Comparison of ENCODE assay signal across 21 cellular contexts in genomic region chr6:107321793-107322192, GRCh38.
DNase-seq lines count a peak whose midpoint lies in the region; ATAC-seq and TF ChIP-seq lines count a peak whose summit lies in the region.
"Had no signal": no experiment of that assay in that cellular context is flagged by ENCODE, and none has a peak within 500 bp of the region (broad histone marks: within the 10 kb centered on the region; RNA-seq: fewer than 3 reads in every experiment).

No MANE protein-coding gene starts in this region.

- peak overlapping the region; percentile 56 for H4K8ac ChIP-seq in mesendoderm (ENCODE audit: low read depth, low read length)

- no peaks in the 10 kb centered on the region for H3K9me3 Mint-ChIP-seq in activated CD8-positive, alpha-beta T cell treated with anti-CD3 and anti-CD28 coated beads for 36 hours
- H3K9me3 Mint-ChIP-seq in activated CD8-positive, alpha-beta T cell treated with anti-CD3 and anti-CD28 coated beads, Interleukin-2, amount 10 ng/mL, durations not matched to agents 7 days and 5 days (ENCODE audit: insufficient read depth): no peaks in the 10 kb centered on the region
- H3K9me3 Mint-ChIP-seq: GM23338 had no signal

- no peak overlapping the region for H3K56ac ChIP-seq in mesendoderm (ENCODE audit: low read length)

- no peak overlapping the region for H3K18ac ChIP-seq in mesendoderm (ENCODE audit: low read length)

- POLR2A ChIA-PET in activated CD8-positive, alpha-beta T cell treated with anti-CD3 and anti-CD28 coated beads for 36 hours (lab: Charles Lee): no interaction called here
- POLR2A ChIA-PET in activated CD8-positive, alpha-beta T cell treated with anti-CD3 and anti-CD28 coated beads, Interleukin-2, amount 10 ng/mL, durations not matched to agents 7 days and 5 days (lab: Charles Lee): no interaction called here

- no peak overlapping the region for H2BK120ac ChIP-seq in mesendoderm (ENCODE audit: low read depth, low read length)

- H3K9me2 ChIP-seq in OCI-LY1 (ENCODE audit: low read depth, low read length): no peaks in the 10 kb centered on the region

- H3K27me3 ChIP-seq in ACC112 (ENCODE audit: insufficient read depth, low read length) (no peaks in the 10 kb centered on the region), OCI-LY1 (ENCODE audit: insufficient read depth, low read length) (no peaks in the 10 kb centered on the region), mesendoderm (ENCODE audit: insufficient read depth, low read length, poor library complexity) (no peaks in the 10 kb centered on the region)

- H3K4ac ChIP-seq in mesendoderm (ENCODE audit: low read depth, low read length): no peak overlapping the region

- DNase-seq in activated CD8-positive, alpha-beta T cell treated with anti-CD3 and anti-CD28 coated beads for 36 hours: no peak
- DNase-seq in activated CD8-positive, alpha-beta T cell treated with anti-CD3 and anti-CD28 coated beads, Interleukin-2, amount 10 ng/mL, durations not matched to agents 7 days and 5 days: no peak
- DNase-seq in mesendoderm: peak; percentile 10
- no peak for DNase-seq in GOT3 (lab: John Stamatoyannopoulos, UW)
- DNase-seq: 8988T, COR-L47, DMS 273 treated with DMSO at 0.1 percent for 48 hours, DND-41, GF-D8, NCI-H1092 treated with DMSO at 0.1 percent for 48 hours, NCI-H146, NCI-H2081, SHP77 had no signal

- H3K4me1 ChIP-seq in ACC112 (ENCODE audit: control insufficient read depth, insufficient read depth, low read length, unreplicated experiment) (peaks cover 44% of the 10 kb centered on the region), OCI-LY1 (ENCODE audit: insufficient read depth, low read length, severe bottlenecking) (peaks cover 47% of the 10 kb centered on the region), mesendoderm (ENCODE audit: control insufficient read depth, low read depth, low read length) (no peaks in the 10 kb centered on the region)

- H3K4me1 Mint-ChIP-seq in activated CD8-positive, alpha-beta T cell treated with anti-CD3 and anti-CD28 coated beads for 36 hours (ENCODE audit: low read depth): peaks cover 15% of the 10 kb centered on the region
- peaks cover 8% of the 10 kb centered on the region for H3K4me1 Mint-ChIP-seq in activated CD8-positive, alpha-beta T cell treated with anti-CD3 and anti-CD28 coated beads, Interleukin-2, amount 10 ng/mL, durations not matched to agents 7 days and 5 days (ENCODE audit: low read depth)

- no peaks in the 10 kb centered on the region for H3K36me3 ChIP-seq in ACC112 (ENCODE audit: insufficient read depth, low read length)
- H3K36me3 ChIP-seq in OCI-LY1 (ENCODE audit: insufficient read depth, low read length): peaks cover 5% of the 10 kb centered on the region
- H3K36me3 ChIP-seq in mesendoderm (ENCODE audit: control insufficient read depth, insufficient read depth, low read length): no peaks in the 10 kb centered on the region

- ATAC-seq in activated CD8-positive, alpha-beta T cell treated with anti-CD3 and anti-CD28 coated beads for 36 hours: peak; percentile 80
- ATAC-seq in activated CD8-positive, alpha-beta T cell treated with anti-CD3 and anti-CD28 coated beads, Interleukin-2, amount 10 ng/mL, durations not matched to agents 7 days and 5 days: no peak
- ATAC-seq in GM21717 (IDR thresholded peaks at IDR 0.05; ENCODE audit: unreplicated experiment): no peak
- ATAC-seq in GM21619 (IDR thresholded peaks at IDR 0.05; ENCODE audit: unreplicated experiment): no peak
- ATAC-seq: GM12878, GM23338, HCT116 had no signal

- intact Hi-C loops in activated CD8-positive, alpha-beta T cell treated with anti-CD3 and anti-CD28 coated beads for 36 hours (cut with micrococcal nuclease): loop anchor here (10.0 kb wide), 1 partner anchor 333 kb away; no protein-coding TSS in a partner anchor

- no peak for TF ChIP-seq CTCF in activated CD8-positive, alpha-beta T cell treated with anti-CD3 and anti-CD28 coated beads for 36 hours (IDR thresholded peaks at IDR 0.05)
- no peak for TF ChIP-seq CTCF in OCI-LY1 (IDR thresholded peaks at IDR 0.05; ENCODE audit: low read length)

- no peak overlapping the region for H3K4me3 ChIP-seq in ACC112 (ENCODE audit: low read depth, low read length)
- no peak overlapping the region for H3K4me3 ChIP-seq in OCI-LY1 (ENCODE audit: low read depth, low read length, poor library complexity, severe bottlenecking)
- no peak overlapping the region for H3K4me3 ChIP-seq in mesendoderm (ENCODE audit: low read length)
- H3K4me3 ChIP-seq: GM12878, GM23338 had no signal

- H2BK5ac ChIP-seq in mesendoderm (ENCODE audit: low read length): no peak overlapping the region

- H2AFZ ChIP-seq in ACC112 (ENCODE audit: low read length, unreplicated experiment) (no peak overlapping the region), OCI-LY1 (ENCODE audit: low read length) (no peak overlapping the region)
- H2AFZ ChIP-seq: GM23338 had no signal

- H3K4me3 Mint-ChIP-seq in activated CD8-positive, alpha-beta T cell treated with anti-CD3 and anti-CD28 coated beads for 36 hours: no peak overlapping the region
- no peak overlapping the region for H3K4me3 Mint-ChIP-seq in activated CD8-positive, alpha-beta T cell treated with anti-CD3 and anti-CD28 coated beads, Interleukin-2, amount 10 ng/mL, durations not matched to agents 7 days and 5 days
- H3K4me3 Mint-ChIP-seq: B cell, GM23338 had no signal

- no peaks in the 10 kb centered on the region for H3K27me3 Mint-ChIP-seq in activated CD8-positive, alpha-beta T cell treated with anti-CD3 and anti-CD28 coated beads for 36 hours
- H3K27me3 Mint-ChIP-seq in activated CD8-positive, alpha-beta T cell treated with anti-CD3 and anti-CD28 coated beads, Interleukin-2, amount 10 ng/mL, durations not matched to agents 7 days and 5 days (ENCODE audit: low read depth): no peaks in the 10 kb centered on the region
- H3K27me3 Mint-ChIP-seq: B cell had no signal

- peak overlapping the region; percentile 8 for H3K27ac Mint-ChIP-seq in activated CD8-positive, alpha-beta T cell treated with anti-CD3 and anti-CD28 coated beads for 36 hours
- no peak overlapping the region for H3K27ac Mint-ChIP-seq in activated CD8-positive, alpha-beta T cell treated with anti-CD3 and anti-CD28 coated beads, Interleukin-2, amount 10 ng/mL, durations not matched to agents 7 days and 5 days
- H3K27ac Mint-ChIP-seq: B cell, GM23338 had no signal

- H3K79me1 ChIP-seq in mesendoderm (ENCODE audit: low read length): no peaks in the 10 kb centered on the region

- H3K9me3 ChIP-seq in OCI-LY1 (ENCODE audit: low read length): no peaks in the 10 kb centered on the region

- H3K23ac ChIP-seq in mesendoderm (ENCODE audit: low read length): no peak overlapping the region

- H3K79me2 ChIP-seq in ACC112 (ENCODE audit: control insufficient read depth, insufficient read depth, low read length, unreplicated experiment) (no peaks in the 10 kb centered on the region), OCI-LY1 (ENCODE audit: insufficient read depth, low read length) (no peaks in the 10 kb centered on the region), mesendoderm (ENCODE audit: control insufficient read depth, insufficient read depth, low read length) (no peaks in the 10 kb centered on the region)

- CTCF ChIA-PET in activated CD8-positive, alpha-beta T cell treated with anti-CD3 and anti-CD28 coated beads for 36 hours (lab: Charles Lee): interaction anchor here (1.0 kb wide), 1 partner anchor 17 kb away, joined by 3 read pairs; no protein-coding TSS in a partner anchor
- CTCF ChIA-PET in activated CD8-positive, alpha-beta T cell treated with anti-CD3 and anti-CD28 coated beads, Interleukin-2, amount 10 ng/mL, durations not matched to agents 7 days and 5 days (lab: Charles Lee): no interaction called here

- H2AK5ac ChIP-seq in mesendoderm (ENCODE audit: low read length): no peak overlapping the region

- no peak overlapping the region for H4K5ac ChIP-seq in mesendoderm (ENCODE audit: low read length)

- no peaks in the 10 kb centered on the region; the same call in none of the 2 replicates for H3F3A ChIP-seq in OCI-LY1 (ENCODE audit: insufficient read depth, low read length)

- no peak overlapping the region for H2BK15ac ChIP-seq in mesendoderm (replicated peaks; ENCODE audit: low read depth)

- H3K4me2 ChIP-seq in OCI-LY1 (ENCODE audit: low read length) (no peak overlapping the region), mesendoderm (ENCODE audit: low read length) (no peak overlapping the region)
- H3K4me2 ChIP-seq: GM23338 had no signal

- no peak overlapping the region for H3K9ac ChIP-seq in OCI-LY1 (ENCODE audit: low read length)
- H3K9ac ChIP-seq in mesendoderm (ENCODE audit: low read length): no peak overlapping the region

- H3K36me3 Mint-ChIP-seq in activated CD8-positive, alpha-beta T cell treated with anti-CD3 and anti-CD28 coated beads for 36 hours (ENCODE audit: low read depth): peaks cover 2% of the 10 kb centered on the region
- no peaks in the 10 kb centered on the region for H3K36me3 Mint-ChIP-seq in activated CD8-positive, alpha-beta T cell treated with anti-CD3 and anti-CD28 coated beads, Interleukin-2, amount 10 ng/mL, durations not matched to agents 7 days and 5 days (ENCODE audit: low read depth)

- H4K20me1 ChIP-seq in OCI-LY1 (ENCODE audit: insufficient read depth, low read length): no peaks in the 10 kb centered on the region

- H3K27ac ChIP-seq in ACC112 (ENCODE audit: low read depth, low read length) (peak overlapping the region; percentile 27; the same call in 1 of the 2 replicates), OCI-LY1 (ENCODE audit: low read depth, low read length, poor library complexity, severe bottlenecking) (peak overlapping the region; percentile 4), mesendoderm (ENCODE audit: low read depth, low read length) (no peak overlapping the region)
